Comparison of ENCODE assay signal across 23 cellular contexts in the genomic region with DNA sequence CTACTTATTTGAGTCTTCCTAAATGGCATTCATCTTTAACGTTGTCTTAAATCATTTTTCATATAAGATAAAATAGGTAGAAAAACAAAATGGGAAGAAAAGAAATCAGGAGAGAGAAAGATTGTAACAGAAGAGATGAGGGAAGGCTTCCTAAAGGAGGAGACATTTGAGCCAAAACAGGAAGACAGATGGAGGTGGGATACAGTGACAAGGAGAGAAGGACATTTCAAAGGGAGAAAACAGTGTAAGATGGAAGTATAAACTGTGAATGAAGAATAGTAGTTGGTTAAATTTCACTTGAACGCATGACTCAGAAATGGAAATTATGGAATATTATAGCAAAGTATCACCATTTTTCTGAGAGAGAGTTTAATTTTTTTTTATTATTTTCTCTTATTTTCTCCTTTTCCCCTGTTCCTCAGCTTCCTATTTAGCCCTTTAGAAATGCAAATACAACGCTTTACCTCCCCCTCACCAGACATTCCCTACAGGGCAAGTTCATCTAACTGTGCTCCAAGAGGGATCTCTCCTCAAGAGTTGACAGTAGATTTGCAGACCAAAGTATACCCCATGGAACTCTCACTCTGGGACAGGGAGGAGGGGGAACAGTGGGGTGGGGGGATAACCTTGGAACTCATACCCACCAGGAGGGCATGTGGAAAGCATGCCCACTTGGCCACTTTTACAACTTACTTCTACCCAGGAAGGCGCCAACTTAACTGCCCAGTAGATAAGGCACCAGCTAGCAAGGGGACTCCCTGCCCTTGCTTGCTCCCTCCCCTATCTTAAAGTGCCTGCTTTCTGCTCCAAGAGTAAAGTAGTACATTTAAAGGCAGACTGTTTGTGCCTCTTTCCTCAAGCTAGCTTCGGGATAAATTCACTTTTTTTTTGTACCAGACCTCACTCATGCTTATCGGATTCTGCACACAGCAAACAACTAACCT.
DNase-seq lines count a peak whose midpoint lies in the region; ATAC-seq and TF ChIP-seq lines count a peak whose summit lies in the region.
"Had no signal": no experiment of that assay in that cellular context is flagged by ENCODE, and none has a peak within 500 bp of the region (broad histone marks: within the 10 kb centered on the region; RNA-seq: fewer than 3 reads in every experiment).

No MANE protein-coding gene starts in this region.

- H4K8ac ChIP-seq in H9 (replicated peaks; ENCODE audit: insufficient read length, low read depth, low read length) = no peak overlapping the region

- POLR2A ChIA-PET in WTC11 (lab: Charles Lee) = no interaction called here

- H3K4ac ChIP-seq in H9 (ENCODE audit: low read depth, low read length) = no peak overlapping the region

- no peak overlapping the region for H2BK20ac ChIP-seq in H9 (ENCODE audit: low read depth, low read length, poor library complexity, severe bottlenecking)

- peaks cover 7% of the 10 kb centered on the region for H3K9me3 ChIP-seq in H9 (ENCODE audit: control insufficient read depth, low read depth, low read length)
- peaks cover 16% of the 10 kb centered on the region for H3K9me3 ChIP-seq in iPS-20b (ENCODE audit: insufficient read depth, low read depth, low read length)
- H3K9me3 ChIP-seq: Caco-2 had no signal

- H3K18ac ChIP-seq in H9 (ENCODE audit: insufficient read length, low read depth, low read length) = no peak overlapping the region

- H3T11ph ChIP-seq in H9 (ENCODE audit: low read length) = no peak overlapping the region

- H3K23ac ChIP-seq in H9 (ENCODE audit: insufficient read length, low read depth, low read length) = no peak overlapping the region

- peak; percentile 96 for ATAC-seq in WTC11

- H3K27ac Mint-ChIP-seq in H9 (peak overlapping the region in 2 of 3 experiments; percentile 0 to 81; a peak in 4 of 7 replicates), WTC11 (peak overlapping the region; percentile 69)
- H3K27ac Mint-ChIP-seq: CD4-positive, alpha-beta memory T cell had no signal

- no peak overlapping the region for H2AK5ac ChIP-seq in H9 (ENCODE audit: insufficient read length, low read length)

- no CpG with 5 or more reads among the region's 6 CpGs for WGBS in H9 (ENCODE audit: extremely low coverage, insufficient read length, low lambda C conversion rate)

- H3K4me1 ChIP-seq in H9 (ENCODE audit: insufficient read depth, low read length) = no peaks in the 10 kb centered on the region; the same call in 1 of the 2 replicates
- peaks cover 15% of the 10 kb centered on the region for H3K4me1 ChIP-seq in iPS-20b (ENCODE audit: insufficient read depth, low read length)

- peak overlapping the region; percentile 35; the same call in 1 of the 2 replicates for H3K4me3 ChIP-seq in iPS-20b (ENCODE audit: low read length)
- H3K4me3 ChIP-seq: PC-9 had no signal

- H3K27me3 ChIP-seq in H9 (ENCODE audit: insufficient read depth, low read length) = no peaks in the 10 kb centered on the region
- no peaks in the 10 kb centered on the region for H3K27me3 ChIP-seq in iPS-20b (ENCODE audit: insufficient read depth, low read length)

- H4K91ac ChIP-seq in H9 (ENCODE audit: insufficient read length, low read depth, low read length) = no peak overlapping the region

- no peak for DNase-seq in H9
- no peak for DNase-seq in WTC11 (ENCODE audit: low spot score)
- DNase-seq in renal cortical epithelial cell (ENCODE audit: low read depth) = peak; percentile 1
- DNase-seq in NCI-H69 (lab: John Stamatoyannopoulos, UW) = no peak
- no peak for DNase-seq in activated effector memory CD4-positive, alpha-beta T cell treated with Interleukin-2 at 50 U/mL for 16 hours
- DNase-seq in activated naive CD4-positive, alpha-beta T cell treated with anti-CD3 and anti-CD28 coated beads, Interleukin-2, amount 50 U/mL, for 16 hours = no peak
- DNase-seq: C1 segment of cervical spinal cord; Caco-2; CD4-positive, alpha-beta memory T cell; GOT3; KBM-7; MV-4-11; NCI-H1105; NCI-H146; NCI-H1930; NCI-H2107; NCI-H524; NCI-H774; PC-9; RPMI8226; SHP77 had no signal

- no peak overlapping the region for H2AFZ ChIP-seq in H9 (ENCODE audit: low read length)
- H2AFZ ChIP-seq: PC-9 had no signal

- H2BK5ac ChIP-seq in H9 (ENCODE audit: insufficient read length, low read length) = no peak overlapping the region

- peak overlapping the region; percentile 46 for H3K4me2 ChIP-seq in H9 (ENCODE audit: insufficient read depth, insufficient read length, low read length)
- H3K4me2 ChIP-seq: PC-9 had no signal

- peaks cover 0 to 16% of the 10 kb centered on the region in 2 experiments; a peak in 3 of 5 replicates for H3K9me3 Mint-ChIP-seq in H9
- H3K9me3 Mint-ChIP-seq in WTC11 = peaks cover 29% of the 10 kb centered on the region

- H3K27me3 Mint-ChIP-seq in H9 (ENCODE audit: low read depth) (no peaks in the 10 kb centered on the region), WTC11 (ENCODE audit: low read depth) (no peaks in the 10 kb centered on the region)
- H3K27me3 Mint-ChIP-seq: CD4-positive, alpha-beta memory T cell had no signal

- no peak overlapping the region for H2BK120ac ChIP-seq in H9 (ENCODE audit: low read depth, low read length, poor library complexity, severe bottlenecking)

- no peak overlapping the region for H4K5ac ChIP-seq in H9 (ENCODE audit: insufficient read length, low read depth, low read length)

- no peak overlapping the region for H3K56ac ChIP-seq in H9 (ENCODE audit: insufficient read length, low read depth, low read length)

- H2BK15ac ChIP-seq in H9 (ENCODE audit: low read depth, low read length) = no peak overlapping the region

- H3K23me2 ChIP-seq in H9 (ENCODE audit: insufficient read length, low read depth, low read length, poor library complexity, severe bottlenecking) = no peaks in the 10 kb centered on the region

- H3K27ac ChIP-seq in H9 (ENCODE audit: insufficient read length, low read depth, low read length) = no peak overlapping the region
- H3K27ac ChIP-seq in iPS-20b (ENCODE audit: low read length) = peak overlapping the region; percentile 32
- H3K27ac ChIP-seq: HL-60, PC-9 had no signal

- CTCF ChIA-PET in WTC11 (lab: Charles Lee) = no interaction called here

- H3K9ac ChIP-seq in H9 (ENCODE audit: extremely low read depth, insufficient read length, low read length) = no peak overlapping the region
- peak overlapping the region; percentile 36; the same call in 1 of the 2 replicates for H3K9ac ChIP-seq in iPS-20b (ENCODE audit: low read depth, low read length)

- H3K4me1 Mint-ChIP-seq in H9 (peaks cover 22 to 24% of the 10 kb centered on the region in 2 experiments), WTC11 (peaks cover 27% of the 10 kb centered on the region)

- H3K36me3 ChIP-seq in iPS-20b (ENCODE audit: insufficient read depth, low read depth, low read length) = no peaks in the 10 kb centered on the region; the same call in 1 of the 2 replicates

- H2BK12ac ChIP-seq in H9 (ENCODE audit: insufficient read length, low read depth, low read length) = no peak overlapping the region

- no peaks in the 10 kb centered on the region for H4K20me1 ChIP-seq in H9 (ENCODE audit: control insufficient read depth, insufficient read depth, insufficient read length)

- H3K14ac ChIP-seq in H9 (ENCODE audit: insufficient read depth, low read length) = no peak overlapping the region

- H3K79me1 ChIP-seq in H9 (ENCODE audit: insufficient read depth, low read depth, low read length, poor library complexity, severe bottlenecking) = no peaks in the 10 kb centered on the region

- H3K79me2 ChIP-seq in H9 (ENCODE audit: insufficient read depth, low read length) = no peaks in the 10 kb centered on the region

- TF ChIP-seq CTCF in H9 (conservative IDR thresholded peaks at IDR 0.05) (no peak), WTC11 (IDR thresholded peaks at IDR 0.05) (no peak)

- H3K36me3 Mint-ChIP-seq in H9 (ENCODE audit: insufficient read depth in 1 of 3, low read depth in 3 of 3) (peaks cover 14 to 23% (median 22%) of the 10 kb centered on the region in 3 experiments), WTC11 (peaks cover 38% of the 10 kb centered on the region)

- H3K4me3 Mint-ChIP-seq in H9 (peak overlapping the region in 1 of 2 experiments; percentile 40; a peak in 3 of 5 replicates), WTC11 (peak overlapping the region; percentile 40)
- H3K4me3 Mint-ChIP-seq: CD4-positive, alpha-beta memory T cell had no signal

TF ChIP-seq in WTC11, 78 proteins besides CTCF, POLR2A, EP300 and RAD21 (continues in another document):
- TF ChIP-seq FOXK1 (CRISPR knock-in tag; IDR thresholded peaks at IDR 0.05) (no peak), PRDM15 (CRISPR knock-in tag; IDR thresholded peaks at IDR 0.05) (no peak), MXD4 (CRISPR knock-in tag; IDR thresholded peaks at IDR 0.05; ENCODE audit: borderline replicate concordance) (no peak), KAT7 (CRISPR knock-in tag; IDR thresholded peaks at IDR 0.05; ENCODE audit: borderline replicate concordance) (no peak), RORB (CRISPR knock-in tag; IDR thresholded peaks at IDR 0.05) (no peak), TCF7 (CRISPR knock-in tag; IDR thresholded peaks at IDR 0.05; ENCODE audit: low read depth) (no peak), IRF2 (CRISPR knock-in tag; IDR thresholded peaks at IDR 0.05; ENCODE audit: borderline replicate concordance, low read depth) (no peak)
